8 cellular contexts compared by ENCODE assay signal in genomic region chr10:98414932-98415709, GRCh38. TPM values are rescaled to one million over a fixed set of nuclear protein-coding genes. Genes with fewer than 3 reads are reported as not detected.
DNase-seq lines count a peak whose midpoint lies in the region; ATAC-seq, FAIRE-seq and TF ChIP-seq lines count a peak whose summit lies in the region.

Gene PYROXD2 (minus strand): TSS chr10:98415182. CDS start chr10:98415135, 47 bp downstream.

- H3K4me3 Mint-ChIP-seq in astrocyte (ENCODE audit: unreplicated experiment): peak within 1 kb of the TSS; percentile 82
- H3K4me3 Mint-ChIP-seq in osteocyte (ENCODE audit: unreplicated experiment): peak within 1 kb of the TSS; percentile 75

- DNase-seq in HUDEP-2 (lab: John Stamatoyannopoulos, UW; ENCODE audit: unreplicated experiment in 76 of 76): peak in 75 of 76 experiments; percentile 7 to 90 (median 78)
- no peak for DNase-seq in SK-N-MC (ENCODE audit: low read depth, low spot score)
- peak; percentile 85 for DNase-seq in astrocyte (ENCODE audit: low read depth)
- DNase-seq in heart right ventricle: peak; percentile 94
- DNase-seq in osteocyte (ENCODE audit: extremely low spot score, unreplicated experiment): peak; percentile 93

- peak within 1 kb of the TSS; percentile 17 for H3K4me3 ChIP-seq in GM12875 (ENCODE audit: low read depth, low read length)
- H3K4me3 ChIP-seq in SK-N-MC: peak within 1 kb of the TSS; percentile 84
- H3K4me3 ChIP-seq in astrocyte (ENCODE audit: insufficient read depth, low read depth, low read length): peak within 1 kb of the TSS; percentile 82
- peak within 1 kb of the TSS; percentile 37 to 73 (median 64) for H3K4me3 ChIP-seq in heart right ventricle

- peak within 1 kb of the TSS; percentile 97 for H3K4me2 ChIP-seq in astrocyte (ENCODE audit: low read length)

- 28 to 30% methylated on average over 24 of the region's 24 CpGs for WGBS in heart right ventricle, 2 donors

- H3K4me1 Mint-ChIP-seq in astrocyte (ENCODE audit: low read depth, unreplicated experiment): peaks cover 10% of the 10 kb centered on the region
- H3K4me1 Mint-ChIP-seq in osteocyte (ENCODE audit: unreplicated experiment): peaks cover 24% of the 10 kb centered on the region

- H3K27ac Mint-ChIP-seq in astrocyte (ENCODE audit: unreplicated experiment) (peak within 1 kb of the TSS; percentile 58), osteocyte (ENCODE audit: unreplicated experiment) (peak within 1 kb of the TSS; percentile 82)

- no peaks in the 10 kb centered on the region for H3K36me3 Mint-ChIP-seq in astrocyte (ENCODE audit: low read depth, unreplicated experiment)
- peaks cover 9% of the 10 kb centered on the region for H3K36me3 Mint-ChIP-seq in osteocyte (ENCODE audit: unreplicated experiment)

- H3K9me3 Mint-ChIP-seq in astrocyte (ENCODE audit: unreplicated experiment) (no peaks in the 10 kb centered on the region), osteocyte (ENCODE audit: unreplicated experiment) (no peaks in the 10 kb centered on the region)

- H2AFZ ChIP-seq in astrocyte (ENCODE audit: low read depth, low read length): peak within 1 kb of the TSS; percentile 99

- intact Hi-C loops in heart right ventricle (cut with DNase I): loop anchor here in 3 of 10 donors (1.0 to 10.0 kb wide), 3 partner anchors 31 to 150 kb away; partner anchors contain the start of genes LOXL4 (in 2 of the 3) and HPS1 (in 1 of the 3)

- H4K20me1 ChIP-seq in astrocyte (ENCODE audit: insufficient read depth, low read length): no peaks in the 10 kb centered on the region

- H3K27me3 ChIP-seq in astrocyte (ENCODE audit: insufficient read depth, low read length) (no peaks in the 10 kb centered on the region), heart right ventricle (no peaks in the 10 kb centered on the region)

- H3K27me3 Mint-ChIP-seq in astrocyte (ENCODE audit: low read depth, unreplicated experiment) (no peaks in the 10 kb centered on the region), osteocyte (ENCODE audit: unreplicated experiment) (no peaks in the 10 kb centered on the region)

- H3K9me3 ChIP-seq in SK-N-MC (ENCODE audit: low read depth, low read length) (no peaks in the 10 kb centered on the region), astrocyte (ENCODE audit: insufficient read depth, low read depth, low read length) (no peaks in the 10 kb centered on the region), heart right ventricle (no peaks in the 10 kb centered on the region)

- H3K4me1 ChIP-seq in astrocyte (ENCODE audit: insufficient read depth, low read length): peaks cover 18% of the 10 kb centered on the region
- H3K4me1 ChIP-seq in heart right ventricle: peaks cover 16 to 48% (median 35%) of the 10 kb centered on the region in 9 donors

- H3K9ac ChIP-seq in SK-N-MC (ENCODE audit: insufficient read length) (peak within 1 kb of the TSS; percentile 71), astrocyte (ENCODE audit: low read length) (peak within 1 kb of the TSS; percentile 82)

- H3K36me3 ChIP-seq in SK-N-MC (ENCODE audit: insufficient read depth, low read length): no peaks in the 10 kb centered on the region
- peaks cover 3% of the 10 kb centered on the region for H3K36me3 ChIP-seq in astrocyte (ENCODE audit: insufficient read depth, low read length)
- peaks cover 0 to 45% (median 27%) of the 10 kb centered on the region in 9 donors for H3K36me3 ChIP-seq in heart right ventricle

- FAIRE-seq in astrocyte (lab: Jason Lieb, UNC): peak; percentile 17

- peak within 1 kb of the TSS; percentile 54; the same call in 1 of the 2 replicates for H3K27ac ChIP-seq in SK-N-MC
- H3K27ac ChIP-seq in astrocyte (ENCODE audit: low read depth, low read length): peak within 1 kb of the TSS; percentile 39
- H3K27ac ChIP-seq in heart right ventricle: peak within 1 kb of the TSS; percentile 60 to 92 (median 84)

- TF ChIP-seq CTCF in GM12875 (IDR thresholded peaks at IDR 0.05; ENCODE audit: borderline replicate concordance, insufficient read depth, low read depth, low read length) (no peak), astrocyte (IDR thresholded peaks at IDR 0.05; ENCODE audit: insufficient read depth, low read depth, low read length) (no peak), heart right ventricle (IDR thresholded peaks at IDR 0.05) (no peak), osteocyte (IDR thresholded peaks at IDR 0.05) (no peak)

- H3K79me2 ChIP-seq in astrocyte (ENCODE audit: insufficient read depth, low read length): peaks cover 9% of the 10 kb centered on the region

- ATAC-seq in heart right ventricle (peak; percentile 96 to 99 (median 98)), HG02970 (IDR thresholded peaks at IDR 0.05; ENCODE audit: low FRiP score, unreplicated experiment) (no peak), GM18867 (IDR thresholded peaks at IDR 0.05; ENCODE audit: unreplicated experiment) (no peak)

RNA-seq across cellular contexts. Expression of gene PYROXD2, which starts in this region (rescaled TPM):
- 4.5 TPM in 2 replicates for total RNA-seq in astrocyte
- total RNA-seq in heart right ventricle: 10 to 100 TPM in 9 of 10 donors, 1 to 10 TPM in 1; 9.0 to 18.8 (median 13.9) TPM
- polyA plus RNA-seq in heart right ventricle: 10 to 100 TPM in 1 of 2 donors, 1 to 10 TPM in 1; 3.1 to 31.2 TPM
- 4.6 and 4.8 TPM in 2 replicates for total RNA-seq in osteocyte

Comparison
In these comparisons a context has a peak if more than half of its experiments do, and no peak if none do; other contexts are left out.
1. H3K4me3 ChIP-seq: peak in every context shown above with its lines; median percentile 84 in SK-N-MC; 82 in astrocyte; 64 in heart right ventricle; 17 in GM12875.
2. ATAC-seq: peak in heart right ventricle (8 of 8); none in HG02970 (single experiment) and GM18867 (single experiment).
3. Peak in every context shown above with its lines, with median percentiles within 50 percentile points of each other: H3K27ac ChIP-seq.